Comparison of ENCODE assay signal across 19 cellular contexts in genomic region chr12:83388551-83388950, GRCh38.
DNase-seq lines count a peak whose midpoint lies in the region; ATAC-seq lines count a peak whose summit lies in the region.
"Had no signal": no experiment of that assay in that cellular context is flagged by ENCODE, and none has a peak within 500 bp of the region (broad histone marks: within the 10 kb centered on the region; RNA-seq: fewer than 3 reads in every experiment).

No MANE protein-coding gene starts in this region.

- H3K4me1 ChIP-seq in mesendoderm (ENCODE audit: control insufficient read depth, low read depth, low read length): no peaks in the 10 kb centered on the region
- H3K4me1 ChIP-seq: SJCRH30 had no signal

- H3K23ac ChIP-seq in mesendoderm (ENCODE audit: low read length): no peak overlapping the region

- H2BK120ac ChIP-seq in mesendoderm (ENCODE audit: low read depth, low read length): no peak overlapping the region

- no peak overlapping the region for H3K56ac ChIP-seq in mesendoderm (ENCODE audit: low read length)

- H2BK15ac ChIP-seq in mesendoderm (replicated peaks; ENCODE audit: low read depth): no peak overlapping the region

- no peaks in the 10 kb centered on the region for H3K36me3 ChIP-seq in mesendoderm (ENCODE audit: control insufficient read depth, insufficient read depth, low read length)
- H3K36me3 ChIP-seq: MG63, SJCRH30 had no signal

- DNase-seq in DMS153 (lab: John Stamatoyannopoulos, UW) (no peak), mesendoderm (no peak), GM19238 (ENCODE audit: insufficient read length, low spot score) (no peak)
- no peak for DNase-seq in activated naive CD4-positive, alpha-beta T cell treated with Interleukin-2 at 50 U/mL for 16 hours
- DNase-seq: GDM1, GM23248, HCEC 1CT, MG63, NCI-H1092 treated with DMSO at 0.1 percent for 48 hours, NCI-H2081 treated with DMSO at 0.1 percent for 48 hours, NCI-H510A, NCI-H774, PC-9, T-helper 17 cell had no signal

- H3K18ac ChIP-seq in mesendoderm (ENCODE audit: low read length): no peak overlapping the region

- H3K27me3 ChIP-seq in mesendoderm (ENCODE audit: insufficient read depth, low read length, poor library complexity): no peaks in the 10 kb centered on the region
- H3K27me3 ChIP-seq: MG63, SJCRH30 had no signal

- H2AK5ac ChIP-seq in mesendoderm (ENCODE audit: low read length): no peak overlapping the region

- ATAC-seq in GM18870 (IDR thresholded peaks at IDR 0.05; ENCODE audit: unreplicated experiment) (peak; percentile 55), HG02678 (IDR thresholded peaks at IDR 0.05; ENCODE audit: unreplicated experiment) (peak; percentile 45), HG03196 (IDR thresholded peaks at IDR 0.05; ENCODE audit: unreplicated experiment) (peak; percentile 60)
- ATAC-seq: T-helper 17 cell had no signal

- no peak overlapping the region for H3K4ac ChIP-seq in mesendoderm (ENCODE audit: low read depth, low read length)

- no peak overlapping the region for H3K9ac ChIP-seq in mesendoderm (ENCODE audit: low read length)
- H3K9ac ChIP-seq: GM23248 had no signal

- H2BK5ac ChIP-seq in mesendoderm (ENCODE audit: low read length): no peak overlapping the region

- no peak overlapping the region for H3K4me3 ChIP-seq in mesendoderm (ENCODE audit: low read length)
- H3K4me3 ChIP-seq: GM23248, MG63, PC-9, SJCRH30 had no signal

- H4K8ac ChIP-seq in mesendoderm (ENCODE audit: low read depth, low read length): no peak overlapping the region

- no peak overlapping the region for H4K5ac ChIP-seq in mesendoderm (ENCODE audit: low read length)

- H3K27ac ChIP-seq in mesendoderm (ENCODE audit: low read depth, low read length): no peak overlapping the region
- H3K27ac ChIP-seq: C4-2B, GM23248, PC-9, SJCRH30 had no signal

- no peaks in the 10 kb centered on the region for H3K79me2 ChIP-seq in mesendoderm (ENCODE audit: control insufficient read depth, insufficient read depth, low read length)

- no peak overlapping the region for H3K4me2 ChIP-seq in mesendoderm (ENCODE audit: low read length)
- H3K4me2 ChIP-seq: PC-9 had no signal

- no peaks in the 10 kb centered on the region for H3K79me1 ChIP-seq in mesendoderm (ENCODE audit: low read length)
